21 cellular contexts compared by ENCODE assay signal in genomic region chr2:47004905-47005495, GRCh38.
DNase-seq lines count a peak whose midpoint lies in the region; ATAC-seq and TF ChIP-seq lines count a peak whose summit lies in the region.
"Had no signal": no experiment of that assay in that cellular context is flagged by ENCODE, and none has a peak within 500 bp of the region (broad histone marks: within the 10 kb centered on the region; RNA-seq: fewer than 3 reads in every experiment).

No MANE protein-coding gene starts in this region.

- no peaks in the 10 kb centered on the region for H3K9me3 ChIP-seq in Caco-2
- H3K9me3 ChIP-seq: Peyer's patch had no signal

- H3K27me3 ChIP-seq in Caco-2 (replicated peaks; ENCODE audit: control insufficient read depth, insufficient read depth, low read length) (no peaks in the 10 kb centered on the region), rectal smooth muscle tissue (ENCODE audit: control insufficient read depth, insufficient read depth, low read length) (no peaks in the 10 kb centered on the region)
- H3K27me3 ChIP-seq: foreskin keratinocyte, Peyer's patch had no signal

- H3K27ac Mint-ChIP-seq in Caco-2 (ENCODE audit: unreplicated experiment) = peak overlapping the region; percentile 13
- no peak overlapping the region for H3K27ac Mint-ChIP-seq in mesothelial cell of epicardium
- H3K27ac Mint-ChIP-seq: activated CD8-positive, alpha-beta T cell treated with anti-CD3 and anti-CD28 coated beads, Interleukin-2, amount 10 ng/mL, durations not matched to agents 7 days and 5 days; activated naive CD4-positive, alpha-beta T cell treated with anti-CD3 and anti-CD28 coated beads for 36 hours had no signal

- H3K36me3 Mint-ChIP-seq in Caco-2 (ENCODE audit: insufficient read depth, unreplicated experiment) (peaks cover 54% of the 10 kb centered on the region), mesothelial cell of epicardium (no peaks in the 10 kb centered on the region)

- H3K36me3 ChIP-seq in Caco-2 (ENCODE audit: control insufficient read depth, insufficient read depth, low read length) (peaks cover 1% of the 10 kb centered on the region), rectal smooth muscle tissue (ENCODE audit: control insufficient read depth, insufficient read depth, low read length) (peaks cover 5% of the 10 kb centered on the region)

- POLR2A ChIA-PET in Caco-2 (lab: Charles Lee) = no interaction called here

- H3K4me1 ChIP-seq in Caco-2 = peaks cover 17% of the 10 kb centered on the region
- H3K4me1 ChIP-seq in rectal smooth muscle tissue (ENCODE audit: control insufficient read depth, insufficient read depth, low read length) = peaks cover 75% of the 10 kb centered on the region

- H3K9me3 Mint-ChIP-seq in Caco-2 (ENCODE audit: unreplicated experiment) (no peaks in the 10 kb centered on the region), mesothelial cell of epicardium (no peaks in the 10 kb centered on the region)
- H3K9me3 Mint-ChIP-seq: activated naive CD4-positive, alpha-beta T cell treated with anti-CD3 and anti-CD28 coated beads for 36 hours; activated T-cell treated with anti-CD3 and anti-CD28 coated beads, Interleukin-2, amount 50 U/mL, for 24 hours had no signal

- CTCF ChIA-PET in Caco-2 (lab: Charles Lee) = interaction anchor here (0.6 to 0.7 kb wide), 2 partner anchors 161 to 469 kb away, joined by 3 read pairs; no protein-coding TSS in a partner anchor

- H3K9ac ChIP-seq in rectal smooth muscle tissue (ENCODE audit: low read length) = no peak overlapping the region

- peaks cover 7% of the 10 kb centered on the region for H3K4me1 Mint-ChIP-seq in Caco-2 (ENCODE audit: low read depth, unreplicated experiment)
- H3K4me1 Mint-ChIP-seq in mesothelial cell of epicardium = peaks cover 45% of the 10 kb centered on the region

- no TSS peak for BruUV-seq in Caco-2 (replicated peaks; lab: Mats Ljungman, UMichigan)

- TF ChIP-seq CTCF in Caco-2 (IDR thresholded peaks at IDR 0.05; ENCODE audit: insufficient read depth in 1 of 2, low read depth in 1 of 2, low read length in 1 of 2, severe bottlenecking in 1 of 2, unreplicated experiment in 1 of 2) = no peak
- no peak for TF ChIP-seq CTCF in coronary artery (IDR thresholded peaks at IDR 0.05)
- no peak for TF ChIP-seq CTCF in mesothelial cell of epicardium (IDR thresholded peaks at IDR 0.05; ENCODE audit: unreplicated experiment)

- no peaks in the 10 kb centered on the region for H3K27me3 Mint-ChIP-seq in Caco-2 (ENCODE audit: insufficient read depth, unreplicated experiment)
- no peaks in the 10 kb centered on the region for H3K27me3 Mint-ChIP-seq in mesothelial cell of epicardium (ENCODE audit: low read depth)
- H3K27me3 Mint-ChIP-seq: activated T-cell treated with anti-CD3 and anti-CD28 coated beads, Interleukin-2, amount 50 U/mL, for 24 hours had no signal

- H3K4me3 Mint-ChIP-seq in Caco-2 (ENCODE audit: unreplicated experiment) = no peak overlapping the region
- no peak overlapping the region for H3K4me3 Mint-ChIP-seq in mesothelial cell of epicardium
- H3K4me3 Mint-ChIP-seq: activated CD8-positive, alpha-beta T cell treated with anti-CD3 and anti-CD28 coated beads, Interleukin-2, amount 10 ng/mL, durations not matched to agents 7 days and 5 days; activated naive CD4-positive, alpha-beta T cell treated with anti-CD3 and anti-CD28 coated beads for 36 hours; activated T-cell treated with anti-CD3 and anti-CD28 coated beads, Interleukin-2, amount 50 U/mL, for 24 hours had no signal

- DNase-seq in Caco-2 = no peak
- DNase-seq in NCI-H82 (lab: John Stamatoyannopoulos, UW) = peak; percentile 89
- DNase-seq in coronary artery (ENCODE audit: low spot score) = no peak
- no peak for DNase-seq in mesothelial cell of epicardium (ENCODE audit: low spot score in 2 of 2, unreplicated experiment in 2 of 2)
- no peak for DNase-seq in 8988T
- DNase-seq: ACHN; activated CD8-positive, alpha-beta T cell treated with anti-CD3 and anti-CD28 coated beads, Interleukin-2, amount 10 ng/mL, durations not matched to agents 7 days and 5 days; activated naive CD4-positive, alpha-beta T cell treated with anti-CD3 and anti-CD28 coated beads for 36 hours; activated T-cell treated with anti-CD3 and anti-CD28 coated beads, Interleukin-2, amount 50 U/mL, for 24 hours; aorta; cortex of kidney; foreskin keratinocyte; NCI-H226; Peyer's patch; stimulated activated CD4-positive, alpha-beta T cell treated with anti-CD3 and anti-CD28 coated beads, Interleukin-2, amount 100 ng/mL, for 24 hours; T-helper 9 cell had no signal

- no peak overlapping the region for H3K4me3 ChIP-seq in Caco-2 (ENCODE audit: low read depth, low read length)
- no peak overlapping the region for H3K4me3 ChIP-seq in coronary artery
- no peak overlapping the region for H3K4me3 ChIP-seq in rectal smooth muscle tissue (ENCODE audit: low read length)
- H3K4me3 ChIP-seq: Peyer's patch had no signal

- intact Hi-C loops in Caco-2 (cut with micrococcal nuclease; ENCODE audit: unreplicated experiment) = no loop called here

- no peak for ATAC-seq in HG03571 (IDR thresholded peaks at IDR 0.05; ENCODE audit: unreplicated experiment)
- ATAC-seq in GM19351 (IDR thresholded peaks at IDR 0.05; ENCODE audit: unreplicated experiment) = no peak
- ATAC-seq: activated CD8-positive, alpha-beta T cell treated with anti-CD3 and anti-CD28 coated beads, Interleukin-2, amount 10 ng/mL, durations not matched to agents 7 days and 5 days; foreskin keratinocyte; SK-N-SH treated with all-trans-retinoic acid at 6 μM for 48 hours had no signal

- H3K27ac ChIP-seq in coronary artery = peak overlapping the region; percentile 53 to 85
- peak overlapping the region; percentile 57 for H3K27ac ChIP-seq in rectal smooth muscle tissue (ENCODE audit: low read depth, low read length)
- H3K27ac ChIP-seq: C4-2B, foreskin keratinocyte had no signal
